Comparison of ENCODE assay signal across 25 cellular contexts in genomic region chr3:42133500-42134298, GRCh38.
"Had no signal": no experiment of that assay in that cellular context is flagged by ENCODE, and none has a peak within 500 bp of the region (broad histone marks: within the 10 kb centered on the region; RNA-seq: fewer than 3 reads in every experiment).

No MANE protein-coding gene starts in this region.

- ATAC-seq: activated CD4-positive, alpha-beta T cell treated with anti-CD3 and anti-CD28 coated beads for 36 hours; naive thymus-derived CD8-positive, alpha-beta T cell; right cardiac atrium had no signal

- H3K4me1 Mint-ChIP-seq: brain had no signal

- DNase-seq: activated CD4-positive, alpha-beta T cell treated with anti-CD3 and anti-CD28 coated beads for 36 hours; activated CD4-positive, CD25-positive, alpha-beta regulatory T cell; activated CD8-positive, alpha-beta memory T cell treated with anti-CD3 and anti-CD28 coated beads, Interleukin-2, amount 50 U/mL, for 4 hours; activated naive CD4-positive, alpha-beta T cell treated with anti-CD3 and anti-CD28 coated beads for 36 hours; activated naive CD8-positive, alpha-beta T cell treated with anti-CD3 and anti-CD28 coated beads for 36 hours; activated T-cell treated with anti-CD3 and anti-CD28 coated beads, Interleukin-2, amount 50 U/mL, for 1 hour; adrenal gland; aorta; cerebellar nuclear complex; colonic mucosa; effector memory CD4-positive, alpha-beta T cell; islet precursor cell; left ventricle myocardium inferior; midbrain; naive thymus-derived CD8-positive, alpha-beta T cell; occipital lobe; right cardiac atrium; stimulated activated CD4-positive, alpha-beta T cell treated with anti-CD3 and anti-CD28 coated beads, Interleukin-12 subunit alpha, Interleukin-12 subunit beta, amount 100 ng/mL, for 4 hours; stimulated activated CD4-positive, alpha-beta T cell treated with anti-CD3 and anti-CD28 coated beads, Interleukin-4, amount 100 ng/mL, for 1 hour; T-helper 1 cell; tibial artery had no signal

- H3K27me3 Mint-ChIP-seq: activated CD4-positive, alpha-beta T cell treated with anti-CD3 and anti-CD28 coated beads for 36 hours; activated naive CD8-positive, alpha-beta T cell treated with anti-CD3 and anti-CD28 coated beads for 36 hours; brain; naive thymus-derived CD8-positive, alpha-beta T cell had no signal

- H3K9me3 Mint-ChIP-seq: activated naive CD4-positive, alpha-beta T cell treated with anti-CD3 and anti-CD28 coated beads for 36 hours; activated naive CD8-positive, alpha-beta T cell treated with anti-CD3 and anti-CD28 coated beads for 36 hours; activated T-helper 1 cell treated with anti-CD3 and anti-CD28 coated beads, Interleukin-12 subunit alpha, Interleukin-12 subunit beta, Interleukin-2, Interleukin-4 antibody, amounts not matched to agents 30 ng/mL and 10 ng/mL and 1 ng/mL, durations not matched to agents 14 hours and 24 hours and 36 hours; brain; naive thymus-derived CD8-positive, alpha-beta T cell; neural progenitor cell; T-helper 2 cell treated with Interferon-gamma antibody and Interleukin-4, amounts not matched to agents 5 μg/mL and 100 μg/mL, for 36 hours had no signal

- H3K4me3 Mint-ChIP-seq: activated CD4-positive, alpha-beta T cell treated with anti-CD3 and anti-CD28 coated beads for 36 hours; activated naive CD4-positive, alpha-beta T cell treated with anti-CD3 and anti-CD28 coated beads for 36 hours; activated naive CD8-positive, alpha-beta T cell treated with anti-CD3 and anti-CD28 coated beads for 36 hours; activated T-helper 1 cell treated with anti-CD3 and anti-CD28 coated beads, Interleukin-12 subunit alpha, Interleukin-12 subunit beta, Interleukin-2, Interleukin-4 antibody, amounts not matched to agents 30 ng/mL and 10 ng/mL and 1 ng/mL, durations not matched to agents 14 hours and 24 hours and 36 hours; brain; naive thymus-derived CD8-positive, alpha-beta T cell; neural progenitor cell; T-helper 2 cell treated with Interferon-gamma antibody and Interleukin-4, amounts not matched to agents 5 μg/mL and 100 μg/mL, for 36 hours had no signal

- H3K27ac Mint-ChIP-seq: activated CD4-positive, alpha-beta T cell treated with anti-CD3 and anti-CD28 coated beads for 36 hours; activated naive CD4-positive, alpha-beta T cell treated with anti-CD3 and anti-CD28 coated beads for 36 hours; activated naive CD8-positive, alpha-beta T cell treated with anti-CD3 and anti-CD28 coated beads for 36 hours; activated T-helper 1 cell treated with anti-CD3 and anti-CD28 coated beads, Interleukin-12 subunit alpha, Interleukin-12 subunit beta, Interleukin-2, Interleukin-4 antibody, amounts not matched to agents 30 ng/mL and 10 ng/mL and 1 ng/mL, durations not matched to agents 14 hours and 24 hours and 36 hours; neural progenitor cell; T-helper 2 cell treated with Interferon-gamma antibody and Interleukin-4, amounts not matched to agents 5 μg/mL and 100 μg/mL, for 36 hours had no signal
